ENCODE assay signal across 15 cellular contexts in genomic region chr7:34107306-34107705, GRCh38.
DNase-seq lines count a peak whose midpoint lies in the region; ATAC-seq and TF ChIP-seq lines count a peak whose summit lies in the region.
"Had no signal": no experiment of that assay in that cellular context is flagged by ENCODE, and none has a peak within 500 bp of the region (broad histone marks: within the 10 kb centered on the region; RNA-seq: fewer than 3 reads in every experiment).

No MANE protein-coding gene starts in this region.

- peaks cover 17% of the 10 kb centered on the region for H3K4me1 ChIP-seq in osteoblast (ENCODE audit: insufficient read depth, low read length)

- peaks cover 3% of the 10 kb centered on the region for H3K4me1 Mint-ChIP-seq in osteocyte (ENCODE audit: unreplicated experiment)
- H3K4me1 Mint-ChIP-seq: activated CD4-positive, alpha-beta memory T cell treated with anti-CD3 and anti-CD28 coated beads, Interleukin-2, amount 10 ng/mL, durations not matched to agents 7 days and 5 days; naive B cell had no signal

- no peak overlapping the region for H2AFZ ChIP-seq in osteoblast (ENCODE audit: low read length)

- no peaks in the 10 kb centered on the region for H3K36me3 ChIP-seq in osteoblast (ENCODE audit: insufficient read depth, low read length)
- no peaks in the 10 kb centered on the region for H3K36me3 ChIP-seq in brain microvascular endothelial cell (replicated peaks)

- no peak overlapping the region for H3K4me3 ChIP-seq in dorsolateral prefrontal cortex
- H3K4me3 ChIP-seq in osteoblast (ENCODE audit: insufficient read depth, low read length) = no peak overlapping the region
- H3K4me3 ChIP-seq in brain microvascular endothelial cell (ENCODE audit: low read depth, low read length) = no peak overlapping the region

- peak overlapping the region in 42 of 59 donors; percentile 3 to 81 (median 55) for H3K27ac ChIP-seq in dorsolateral prefrontal cortex
- no peak overlapping the region for H3K27ac ChIP-seq in osteoblast (ENCODE audit: low read depth, low read length)
- H3K27ac ChIP-seq in brain microvascular endothelial cell = no peak overlapping the region

- no peak overlapping the region for H3K27ac Mint-ChIP-seq in osteocyte (ENCODE audit: unreplicated experiment)
- H3K27ac Mint-ChIP-seq: activated CD4-positive, alpha-beta memory T cell treated with anti-CD3 and anti-CD28 coated beads, Interleukin-2, amount 10 ng/mL, durations not matched to agents 7 days and 5 days; activated naive CD8-positive, alpha-beta T cell; naive B cell; T-helper 1 cell treated with Interleukin-12 subunit alpha and Interleukin-12 subunit beta and Interleukin-4 antibody, amounts not matched to agents 30 μg/mL and 1 μg/mL, for 36 hours had no signal

- intact Hi-C loops in dorsolateral prefrontal cortex (cut with DNase I) = no loop called here

- no peaks in the 10 kb centered on the region for H3K27me3 Mint-ChIP-seq in osteocyte (ENCODE audit: unreplicated experiment)
- H3K27me3 Mint-ChIP-seq: activated CD4-positive, alpha-beta memory T cell treated with anti-CD3 and anti-CD28 coated beads, Interleukin-2, amount 10 ng/mL, durations not matched to agents 7 days and 5 days had no signal

- peak overlapping the region; percentile 26 for H3K4me2 ChIP-seq in osteoblast (ENCODE audit: insufficient read depth, low read length)

- no peaks in the 10 kb centered on the region for H3K9me3 ChIP-seq in osteoblast (ENCODE audit: low read depth, low read length)

- DNase-seq in G401 (ENCODE audit: low spot score) (peak; percentile 67), NCI-H1436 treated with DMSO at 0.1 percent for 48 hours (lab: John Stamatoyannopoulos, UW) (peak; percentile 75), dorsolateral prefrontal cortex (no peak), osteoblast (ENCODE audit: insufficient read length, low spot score, missing footprints) (no peak), brain microvascular endothelial cell (no peak), osteocyte (ENCODE audit: extremely low spot score, unreplicated experiment) (no peak)
- DNase-seq: activated CD4-positive, alpha-beta memory T cell treated with anti-CD3 and anti-CD28 coated beads, Interleukin-2, amount 10 ng/mL, durations not matched to agents 7 days and 5 days; naive B cell; NK-92 treated with Interleukin-12 subunit alpha and Interleukin-12 subunit beta, amount 100 ng/mL, for 24 hours; stimulated activated CD4-positive, alpha-beta T cell treated with anti-CD3 and anti-CD28 coated beads, Interleukin-12 subunit alpha, Interleukin-12 subunit beta, amount 100 ng/mL, for 4 hours had no signal

- H3K9me3 Mint-ChIP-seq in osteocyte (ENCODE audit: unreplicated experiment) = no peaks in the 10 kb centered on the region

- in situ Hi-C loops in G401 (cut with HindIII; ENCODE audit: low sequenced_read_pairs) (no loop called here), brain microvascular endothelial cell (cut with HindIII; ENCODE audit: low pct_ligation_motif_present, low sequenced_read_pairs) (no loop called here)

- H3K27me3 ChIP-seq in dorsolateral prefrontal cortex = no peaks in the 10 kb centered on the region
- no peaks in the 10 kb centered on the region for H3K27me3 ChIP-seq in osteoblast (ENCODE audit: insufficient read depth, low read length)
- no peaks in the 10 kb centered on the region for H3K27me3 ChIP-seq in brain microvascular endothelial cell (replicated peaks)

- no peak for TF ChIP-seq CTCF in dorsolateral prefrontal cortex (IDR thresholded peaks at IDR 0.05 in 54 of 56, conservative IDR thresholded peaks at IDR 0.05 in 2 of 56; ENCODE audit: low read depth in 1 of 56, partially characterized antibody in 56 of 56)
- TF ChIP-seq CTCF in osteoblast (IDR thresholded peaks at IDR 0.05; ENCODE audit: extremely low read depth, low read depth, low read length) = no peak
- TF ChIP-seq CTCF in brain microvascular endothelial cell (IDR thresholded peaks at IDR 0.05; ENCODE audit: low read depth, low read length, missing control alignments) = no peak
- no peak for TF ChIP-seq CTCF in osteocyte (IDR thresholded peaks at IDR 0.05)

- ATAC-seq in HG03520 (IDR thresholded peaks at IDR 0.05; ENCODE audit: unreplicated experiment) (no peak), HG03095 (IDR thresholded peaks at IDR 0.05; ENCODE audit: unreplicated experiment) (no peak)
- ATAC-seq: HCT116 had no signal

- peaks cover 15% of the 10 kb centered on the region for H4K20me1 ChIP-seq in osteoblast (ENCODE audit: insufficient read depth, low read length)

- peaks cover 6% of the 10 kb centered on the region for H3K79me2 ChIP-seq in osteoblast (ENCODE audit: insufficient read depth, low read length)

- H3K4me3 Mint-ChIP-seq in osteocyte (ENCODE audit: unreplicated experiment) = no peak overlapping the region
- H3K4me3 Mint-ChIP-seq: activated CD4-positive, alpha-beta memory T cell treated with anti-CD3 and anti-CD28 coated beads, Interleukin-2, amount 10 ng/mL, durations not matched to agents 7 days and 5 days; activated naive CD8-positive, alpha-beta T cell; naive B cell; T-helper 1 cell treated with Interleukin-12 subunit alpha and Interleukin-12 subunit beta and Interleukin-4 antibody, amounts not matched to agents 30 μg/mL and 1 μg/mL, for 36 hours had no signal

- H3K36me3 Mint-ChIP-seq in osteocyte (ENCODE audit: unreplicated experiment) = no peaks in the 10 kb centered on the region
- H3K36me3 Mint-ChIP-seq: activated naive CD8-positive, alpha-beta T cell; naive B cell had no signal

Comparison
In these comparisons a context has a peak if more than half of its experiments do, and no peak if none do; other contexts are left out.
1. DNase-seq: peak in G401 (single experiment) and NCI-H1436 treated with DMSO at 0.1 percent for 48 hours (single experiment); none in dorsolateral prefrontal cortex (0 of 10), osteoblast (single experiment), brain microvascular endothelial cell (single experiment) and osteocyte (single experiment).
2. H3K27ac ChIP-seq: peak in dorsolateral prefrontal cortex (42 of 59); none in osteoblast (single experiment) and brain microvascular endothelial cell (single experiment).